ENCODE assay signal across 1 cellular context in genomic region chr5:168342151-168342825, GRCh38.
TF ChIP-seq lines count a peak whose summit lies in the region.

No MANE protein-coding gene starts in this region.

TF ChIP-seq in HCT116, 20 proteins besides CTCF, POLR2A, EP300 and RAD21:
- no peak for TF ChIP-seq EZH2phosphoT487 (IDR thresholded peaks at IDR 0.05; ENCODE audit: borderline replicate concordance)
- no peak for TF ChIP-seq ZFX (IDR thresholded peaks at IDR 0.05)
- no peak for TF ChIP-seq ZBTB33 (IDR thresholded peaks at IDR 0.05; ENCODE audit: extremely low read depth, insufficient replicate concordance, low read length)
- no peak for TF ChIP-seq EGR1 (IDR thresholded peaks at IDR 0.05; ENCODE audit: low read depth)
- no peak for TF ChIP-seq YY1 (IDR thresholded peaks at IDR 0.05; ENCODE audit: extremely low read depth, insufficient replicate concordance, low read depth, low read length)
- no peak for TF ChIP-seq SP1 (IDR thresholded peaks at IDR 0.05; ENCODE audit: low read depth)
